ENCODE assay signal across 10 cellular contexts in the genomic region with DNA sequence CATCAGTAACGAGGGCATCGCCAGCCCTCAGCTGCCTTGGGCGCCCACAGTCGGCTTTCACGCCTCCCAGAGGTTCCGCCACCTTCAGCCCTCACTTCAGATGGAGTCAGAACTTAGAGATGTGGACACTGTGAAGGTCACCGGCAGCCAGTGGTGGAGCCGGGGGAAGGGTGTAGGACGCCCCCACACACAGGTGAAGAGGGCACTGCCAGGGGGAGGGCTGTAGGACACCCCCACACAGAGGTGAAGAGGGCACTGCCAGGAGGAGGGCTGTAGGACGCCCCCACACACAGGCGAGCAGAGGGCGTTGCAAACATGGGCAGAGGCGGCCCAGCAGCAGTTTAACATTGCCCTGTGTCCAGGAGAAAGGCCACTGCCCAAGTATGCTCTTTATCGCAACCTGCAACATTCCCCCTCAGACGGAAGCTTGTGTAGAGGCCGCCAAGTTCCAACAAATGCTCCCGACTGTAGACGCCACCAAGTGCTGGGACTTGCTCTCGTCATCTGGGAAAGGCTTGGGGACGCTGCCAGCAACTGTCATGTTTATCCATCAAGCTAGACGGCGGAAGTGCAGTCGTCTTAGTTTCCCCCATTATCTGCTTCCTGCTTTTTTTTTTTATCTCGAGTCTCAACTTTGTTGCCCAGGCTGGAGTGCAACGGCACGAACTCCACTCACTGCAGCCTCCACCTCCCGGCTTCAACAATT. TPM values are rescaled to one million over a fixed set of nuclear protein-coding genes. Genes with fewer than 3 reads are reported as not detected.
DNase-seq lines count a peak whose midpoint lies in the region; ATAC-seq and TF ChIP-seq lines count a peak whose summit lies in the region.
"Had no signal": no experiment of that assay in that cellular context is flagged by ENCODE, and none has a peak within 500 bp of the region (broad histone marks: within the 10 kb centered on the region; RNA-seq: fewer than 3 reads in every experiment).

No MANE protein-coding gene starts in this region.

- TF ChIP-seq EP300 in stomach (IDR thresholded peaks at IDR 0.05) (no peak), sigmoid colon (IDR thresholded peaks at IDR 0.05) (no peak)

- peak; percentile 14 for ATAC-seq in left colon
- ATAC-seq in GM18520 (IDR thresholded peaks at IDR 0.05; ENCODE audit: unreplicated experiment): no peak

- no peak for TF ChIP-seq CTCF in adrenal gland (IDR thresholded peaks at IDR 0.05)
- TF ChIP-seq CTCF in stomach (IDR thresholded peaks at IDR 0.05): no peak
- no peak for TF ChIP-seq CTCF in sigmoid colon (IDR thresholded peaks at IDR 0.05)

- H3K27ac ChIP-seq in adrenal gland: peak overlapping the region in 3 of 5 donors; percentile 13 to 56 (median 25)
- peak overlapping the region; percentile 39 to 72 (median 49) for H3K27ac ChIP-seq in stomach
- peak overlapping the region in 1 of 4 donors; percentile 25 for H3K27ac ChIP-seq in sigmoid colon

- WGBS in adrenal gland, 4 donors: 58 to 63% (median 60%) methylated on average over 23 to 27 of the region's 27 CpGs
- WGBS in stomach, 5 donors: 31 to 53% (median 35%) methylated on average over 18 to 27 of the region's 27 CpGs
- WGBS in sigmoid colon, 2 donors: 56 to 65% methylated on average over 27 of the region's 27 CpGs

- intact Hi-C loops in adrenal gland (cut with DNase I): no loop called here
- intact Hi-C loops in left colon (cut with DNase I, micrococcal nuclease): no loop called here
- intact Hi-C loops in stomach (cut with DNase I; ENCODE audit: low total_unique reads): no loop called here
- intact Hi-C loops in sigmoid colon (cut with DNase I): no loop called here

- no peaks in the 10 kb centered on the region for H3K27me3 ChIP-seq in adrenal gland
- H3K27me3 ChIP-seq in stomach: no peaks in the 10 kb centered on the region
- no peaks in the 10 kb centered on the region for H3K27me3 ChIP-seq in sigmoid colon

- H3K9me3 ChIP-seq in adrenal gland (replicated peaks in 1 of 3) (no peaks in the 10 kb centered on the region), stomach (no peaks in the 10 kb centered on the region), sigmoid colon (no peaks in the 10 kb centered on the region)

- H3K4me1 ChIP-seq in adrenal gland (replicated peaks in 1 of 2): peaks cover 11 to 16% of the 10 kb centered on the region in 2 donors
- H3K4me1 ChIP-seq in stomach: peaks cover 7 to 49% (median 24%) of the 10 kb centered on the region in 4 donors
- H3K4me1 ChIP-seq in sigmoid colon: peaks cover 0 to 20% (median 15%) of the 10 kb centered on the region in 4 donors

- DNase-seq in Kasumi-1 (lab: John Stamatoyannopoulos, UW) (peak; percentile 25 to 36), adrenal gland (peak in 5 of 7 donors; percentile 44 to 71 (median 65)), left colon (peak; percentile 52 to 60), stomach (peak; percentile 75), NCI-H1092 treated with DMSO at 0.1 percent for 48 hours (lab: John Stamatoyannopoulos, UW) (no peak), sigmoid colon (no peak)
- no peak for DNase-seq in activated effector memory CD4-positive, alpha-beta T cell treated with Interleukin-2 at 50 U/mL for 16 hours
- DNase-seq: activated CD8-positive, alpha-beta memory T cell treated with anti-CD3 and anti-CD28 coated beads, Interleukin-2, amount 50 U/mL, for 4 hours; stimulated activated CD4-positive, alpha-beta T cell treated with anti-CD3 and anti-CD28 coated beads, Interleukin-2, amount 100 ng/mL, for 24 hours had no signal

- peaks cover 0 to 11% of the 10 kb centered on the region in 2 donors for H3K36me3 ChIP-seq in adrenal gland (replicated peaks in 1 of 2)
- peaks cover 0 to 26% (median 24%) of the 10 kb centered on the region in 4 donors for H3K36me3 ChIP-seq in stomach
- H3K36me3 ChIP-seq in sigmoid colon: peaks cover 0 to 22% (median 4%) of the 10 kb centered on the region in 4 donors

- TF ChIP-seq POLR2A in adrenal gland (IDR thresholded peaks at IDR 0.05) (no peak), stomach (IDR thresholded peaks at IDR 0.05) (no peak), sigmoid colon (IDR thresholded peaks at IDR 0.05) (no peak)

- no peak overlapping the region for H3K4me3 ChIP-seq in adrenal gland
- no peak overlapping the region for H3K4me3 ChIP-seq in stomach
- no peak overlapping the region for H3K4me3 ChIP-seq in sigmoid colon

RNA-seq across cellular contexts. Expression of a gene that starts 4.9 kb away (rescaled TPM):
- 10 to 100 TPM; 43.6 to 76.1 (median 60.3) TPM for total RNA-seq in adrenal gland
- polyA plus RNA-seq in adrenal gland: 10 to 100 TPM; 53.3 to 70.5 (median 56.6) TPM
- total RNA-seq in left colon: 10 to 100 TPM; 41.2 to 50.0 TPM
- 10 to 100 TPM; 26.3 to 75.9 (median 73.4) TPM for total RNA-seq in stomach
- polyA plus RNA-seq in stomach: 10 to 100 TPM in 2 of 3 donors, 1 to 10 TPM in 1; 8.1 to 26.8 (median 10.7) TPM
- total RNA-seq in sigmoid colon: 10 to 100 TPM; 32.9 to 58.4 (median 38.3) TPM
- 10 to 100 TPM in 1 of 3 donors, 1 to 10 TPM in 2; 7.2 to 35.9 (median 8.4) TPM for polyA plus RNA-seq in sigmoid colon

RNA-seq across cellular contexts. Expression of a gene that starts 55.9 kb away (rescaled TPM):
- total RNA-seq in adrenal gland (10 to 100 TPM; 23.8 to 53.6 (median 36.8) TPM), left colon (10 to 100 TPM; 29.7 to 40.0 TPM), stomach (10 to 100 TPM in 3 of 5 donors, 1 to 10 TPM in 2; 1.8 to 49.8 (median 16.8) TPM), sigmoid colon (10 to 100 TPM; 19.7 to 24.6 (median 23.7) TPM)
- polyA plus RNA-seq in adrenal gland (10 to 100 TPM; 12.7 to 29.9 (median 16.7) TPM), stomach (10 to 100 TPM; 13.0 to 17.6 (median 14.1) TPM), sigmoid colon (10 to 100 TPM in 2 of 3 donors, 1 to 10 TPM in 1; 9.6 to 37.1 (median 19.9) TPM)

Comparison
In these comparisons a context has a peak if more than half of its experiments do, and no peak if none do; other contexts are left out.
1. DNase-seq: peak in Kasumi-1 (2 of 2), adrenal gland (5 of 7), left colon (2 of 2) and stomach (single experiment); none in activated effector memory CD4-positive, alpha-beta T cell treated with Interleukin-2 at 50 U/mL for 16 hours (single experiment), NCI-H1092 treated with DMSO at 0.1 percent for 48 hours (single experiment) and sigmoid colon (single experiment).